ENCODE assay signal across 8 cellular contexts in genomic region chr17:16653367-16654041, GRCh38. TPM values are rescaled to one million over a fixed set of nuclear protein-coding genes. Genes with fewer than 3 reads are reported as not detected.
DNase-seq lines count a peak whose midpoint lies in the region; ATAC-seq and TF ChIP-seq lines count a peak whose summit lies in the region.

Gene ZNF624 (minus strand): TSS chr17:16653850.

- TF ChIP-seq POLR2A in sigmoid colon (IDR thresholded peaks at IDR 0.05) = peak; percentile 78 to 89

- intact Hi-C loops in sigmoid colon (cut with DNase I) = loop anchor here (5.0 kb wide), 1 partner anchor 66 kb away; no protein-coding TSS in a partner anchor

- H3K27ac ChIP-seq in 22Rv1 (peak within 1 kb of the TSS; percentile 90), brain microvascular endothelial cell (peak within 1 kb of the TSS; percentile 35), iPS DF 6.9 (ENCODE audit: low read length) (no peak within 1 kb of the TSS), sigmoid colon (peak within 1 kb of the TSS; percentile 89 to 93 (median 91))

- H3K4me3 ChIP-seq in brain microvascular endothelial cell (ENCODE audit: low read depth, low read length) = peak within 1 kb of the TSS; percentile 87
- H3K4me3 ChIP-seq in iPS DF 6.9 (ENCODE audit: low read length) = peak within 1 kb of the TSS; percentile 59
- H3K4me3 ChIP-seq in sigmoid colon = peak within 1 kb of the TSS; percentile 48 to 79 (median 68)

- H3K27me3 ChIP-seq in brain microvascular endothelial cell (replicated peaks) = no peaks in the 10 kb centered on the region
- no peaks in the 10 kb centered on the region for H3K27me3 ChIP-seq in iPS DF 6.9 (ENCODE audit: control insufficient read depth, insufficient read depth, low read length)
- H3K27me3 ChIP-seq in sigmoid colon = no peaks in the 10 kb centered on the region

- peak; percentile 23 for DNase-seq in NCI-H2081 treated with DMSO at 0.1 percent for 48 hours (lab: John Stamatoyannopoulos, UW)
- DNase-seq in UCSD-AML1 (lab: John Stamatoyannopoulos, UW; ENCODE audit: unreplicated experiment) = peak; percentile 94
- DNase-seq in brain microvascular endothelial cell = peak; percentile 88
- DNase-seq in iPS DF 6.9 (ENCODE audit: low read depth, low spot score) = peak; percentile 91
- peak; percentile 98 for DNase-seq in sigmoid colon

- H3K9me3 ChIP-seq in iPS DF 6.9 (ENCODE audit: control insufficient read depth, insufficient read depth, low read length) (no peaks in the 10 kb centered on the region), sigmoid colon (no peaks in the 10 kb centered on the region)

- H3K4me1 ChIP-seq in iPS DF 6.9 (ENCODE audit: control insufficient read depth, insufficient read depth, low read length) (no peaks in the 10 kb centered on the region), sigmoid colon (peaks cover 0 to 20% (median 12%) of the 10 kb centered on the region in 4 donors)

- in situ Hi-C loops in brain microvascular endothelial cell (cut with HindIII; ENCODE audit: low pct_ligation_motif_present, low sequenced_read_pairs) = no loop called here

- H3K36me3 ChIP-seq in brain microvascular endothelial cell (replicated peaks) (no peaks in the 10 kb centered on the region), iPS DF 6.9 (ENCODE audit: control insufficient read depth, insufficient read depth, low read length) (no peaks in the 10 kb centered on the region), sigmoid colon (peaks cover 0 to under 1% (median 0%) of the 10 kb centered on the region in 4 donors)

- WGBS in iPS DF 6.9 (ENCODE audit: insufficient coverage, insufficient read length) = no CpG with 5 or more reads among the region's 55 CpGs
- 0% methylated on average over 55 of the region's 55 CpGs for WGBS in sigmoid colon, 2 donors

- TF ChIP-seq EP300 in sigmoid colon (IDR thresholded peaks at IDR 0.05) = peak in 3 of 4 donors; percentile 45 to 88 (median 66)

- no peak for TF ChIP-seq CTCF in 22Rv1 (IDR thresholded peaks at IDR 0.05)
- no peak for TF ChIP-seq CTCF in brain microvascular endothelial cell (IDR thresholded peaks at IDR 0.05; ENCODE audit: low read depth, low read length, missing control alignments)
- no peak for TF ChIP-seq CTCF in sigmoid colon (IDR thresholded peaks at IDR 0.05)

- ATAC-seq in GM18517 (IDR thresholded peaks at IDR 0.05; ENCODE audit: unreplicated experiment) (peak; percentile 89), HG03039 (IDR thresholded peaks at IDR 0.05; ENCODE audit: unreplicated experiment) (peak; percentile 88)

RNA-seq across cellular contexts. Expression of gene ZNF624, which starts in this region (rescaled TPM):
- total RNA-seq in sigmoid colon = 1 to 10 TPM; 1.2 to 4.4 (median 2.9) TPM
- 1 to 10 TPM; 1.2 to 1.3 (median 1.2) TPM for polyA plus RNA-seq in sigmoid colon

Comparison
In these comparisons a context has a peak if more than half of its experiments do, and no peak if none do; other contexts are left out.
1. DNase-seq: peak in every context shown above with its lines; median percentile 98 in sigmoid colon; 94 in UCSD-AML1; 91 in iPS DF 6.9; 88 in brain microvascular endothelial cell; 23 in NCI-H2081 treated with DMSO at 0.1 percent for 48 hours.